19 cellular contexts compared by ENCODE assay signal in the genomic region with DNA sequence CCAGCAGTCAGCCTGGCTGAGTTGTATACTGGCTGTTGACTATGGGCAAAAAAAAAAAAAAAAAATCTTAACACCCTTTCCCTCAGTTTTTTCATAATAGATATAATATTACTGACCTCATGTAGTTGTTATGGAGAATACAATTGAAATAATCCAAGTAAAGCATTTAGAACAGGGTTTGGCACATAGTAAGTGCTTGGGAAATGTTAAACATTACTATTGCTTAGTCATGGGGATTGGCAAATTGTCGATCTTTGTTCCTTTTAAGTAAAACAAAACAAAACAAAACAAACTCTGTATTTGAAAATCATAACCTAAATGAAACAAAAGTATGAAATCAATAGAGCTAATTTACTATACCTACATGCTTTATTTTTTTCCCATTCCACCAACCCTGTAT.
A peak's percentile ranks its signal among the peaks of the same experiment; 100 is the strongest.
DNase-seq lines count a peak whose midpoint lies in the region; ATAC-seq and TF ChIP-seq lines count a peak whose summit lies in the region.
"Had no signal": no experiment of that assay in that cellular context is flagged by ENCODE, and none has a peak within 500 bp of the region (broad histone marks: within the 10 kb centered on the region; RNA-seq: fewer than 3 reads in every experiment).

No MANE protein-coding gene starts in this region.

- H3K9ac ChIP-seq in IMR-90 (ENCODE audit: low read depth, low read length) (no peak overlapping the region), SK-N-SH (no peak overlapping the region)

- POLR2A ChIA-PET in IMR-90 (lab: Charles Lee; ENCODE audit: unreplicated experiment), result no interaction called here
- POLR2A ChIA-PET in SK-N-SH (lab: Yijun Ruan, JAX), result no interaction called here

- TF ChIP-seq EP300 in SK-N-SH (IDR thresholded peaks at IDR 0.05; ENCODE audit: borderline replicate concordance in 1 of 2, low read depth in 1 of 2, low read length in 1 of 2), result no peak

- no peaks in the 10 kb centered on the region for H3K27me3 ChIP-seq in IMR-90 (ENCODE audit: control insufficient read depth, insufficient read depth, low read length)
- no peaks in the 10 kb centered on the region for H3K27me3 ChIP-seq in SK-N-SH (ENCODE audit: insufficient read depth)

- no peak overlapping the region for H2AK5ac ChIP-seq in IMR-90 (ENCODE audit: low read depth, low read length)

- H3K23ac ChIP-seq in IMR-90 (ENCODE audit: low read depth, low read length), result no peak overlapping the region

- H2BK15ac ChIP-seq in IMR-90 (ENCODE audit: low read depth, low read length), result no peak overlapping the region

- WGBS in IMR-90 (ENCODE audit: extremely low coverage in 2 of 2, insufficient read length in 1 of 2), 2 experiments, result no CpG with 5 or more reads among the region's 1 CpG
- 70% methylated on average over 1 of the region's 1 CpG for WGBS in SK-N-SH (ENCODE audit: low lambda C conversion rate)

- no peaks in the 10 kb centered on the region for H3K79me1 ChIP-seq in IMR-90 (ENCODE audit: low read depth in 1 of 2, low read length in 2 of 2)

- no peak overlapping the region for H2BK20ac ChIP-seq in IMR-90 (ENCODE audit: low read depth, low read length)

- H3K36me3 ChIP-seq in IMR-90 (ENCODE audit: control insufficient read depth, insufficient read depth, low read length), result no peaks in the 10 kb centered on the region
- no peaks in the 10 kb centered on the region for H3K36me3 ChIP-seq in SK-N-SH (replicated peaks in 1 of 2; ENCODE audit: control insufficient read depth in 1 of 2, insufficient read depth in 2 of 2, low read length in 1 of 2)

- no peaks in the 10 kb centered on the region for H3K4me1 ChIP-seq in IMR-90 (ENCODE audit: control insufficient read depth, insufficient read depth, low read length)
- H3K4me1 ChIP-seq in SK-N-SH (ENCODE audit: control insufficient read depth in 1 of 2, insufficient read depth in 2 of 2, low read depth in 1 of 2, low read length in 1 of 2), result no peaks in the 10 kb centered on the region

- no peak overlapping the region for H3K27ac ChIP-seq in IMR-90 (ENCODE audit: insufficient read depth, low read length)
- H3K27ac ChIP-seq in SK-N-SH (ENCODE audit: low read depth in 2 of 2, low read length in 1 of 2), result no peak overlapping the region
- H3K27ac ChIP-seq: C4-2B had no signal

- no peak overlapping the region for H2BK120ac ChIP-seq in IMR-90 (ENCODE audit: low read depth, low read length)

- CTCF ChIA-PET in IMR-90 (lab: Yijun Ruan, JAX) (no interaction called here), SK-N-SH (lab: Yijun Ruan, JAX) (interaction anchor here (1.1 kb wide), 1 partner anchor 20 kb away, joined by 3 read pairs; no protein-coding TSS in a partner anchor)

- H3K9me3 ChIP-seq in IMR-90 (ENCODE audit: control insufficient read depth, insufficient read depth, low read length) (no peaks in the 10 kb centered on the region), SK-N-SH (no peaks in the 10 kb centered on the region)

- H3K4ac ChIP-seq in IMR-90 (ENCODE audit: low read depth, low read length), result no peak overlapping the region

- intact Hi-C loops in IMR-90 (cut with micrococcal nuclease), result no loop called here

- BruUV-seq in IMR-90 (replicated peaks; lab: Mats Ljungman, UMichigan), result no TSS peak

- ATAC-seq in IMR-90 (ENCODE audit: low read depth) (no peak), HG03460 (IDR thresholded peaks at IDR 0.05; ENCODE audit: unreplicated experiment) (no peak)
- ATAC-seq: GM23338, HCT116 had no signal

- no peak overlapping the region for H4K91ac ChIP-seq in IMR-90 (ENCODE audit: insufficient read depth, low read depth, low read length)

- no peak overlapping the region for H3K56ac ChIP-seq in IMR-90 (ENCODE audit: extremely low read depth, insufficient read depth, low read length)

- peak; percentile 6 for DNase-seq in AG08395 (ENCODE audit: low spot score)
- DNase-seq in IMR-90, result peak; percentile 49
- DNase-seq in epithelial cell of esophagus (ENCODE audit: low read depth), result peak; percentile 46
- DNase-seq in foreskin fibroblast, result peak; percentile 10 to 38
- no peak for DNase-seq in NCI-H2107 (lab: John Stamatoyannopoulos, UW)
- no peak for DNase-seq in DMS79 (lab: John Stamatoyannopoulos, UW)
- DNase-seq in SK-N-SH, result no peak
- DNase-seq: DMS79 treated with DMSO at 0.1 percent for 48 hours, KG1, NCI-H1417, NCI-H1930, NCI-H345, NCI-H524 treated with DMSO at 0.1 percent for 48 hours, RPMI8226, SIG-M5 had no signal

- H2AFZ ChIP-seq in IMR-90 (replicated peaks; ENCODE audit: low read length, poor library complexity) (no peak overlapping the region), SK-N-SH (ENCODE audit: low read depth) (no peak overlapping the region)
- H2AFZ ChIP-seq: GM23338 had no signal

- TF ChIP-seq RAD21 in IMR-90 (IDR thresholded peaks at IDR 0.05; ENCODE audit: low read length) (no peak), SK-N-SH (IDR thresholded peaks at IDR 0.05; ENCODE audit: low read length) (no peak)

- in situ Hi-C loops in IMR-90 (cut with MboI; ENCODE audit: low sequenced_read_pairs), result no loop called here

- H3F3A ChIP-seq in SK-N-SH (replicated peaks; ENCODE audit: insufficient read depth), result no peaks in the 10 kb centered on the region

- H3K4me3 ChIP-seq in IMR-90 (ENCODE audit: insufficient read depth, low read depth, low read length) (no peak overlapping the region), epithelial cell of esophagus (ENCODE audit: low read length) (no peak overlapping the region), foreskin fibroblast (ENCODE audit: low read depth in 1 of 2, low read length in 2 of 2) (no peak overlapping the region), SK-N-SH (ENCODE audit: low read depth in 2 of 2, low read length in 1 of 2) (no peak overlapping the region)
- H3K4me3 ChIP-seq: GM23338 had no signal

- H3K18ac ChIP-seq in IMR-90 (ENCODE audit: low read depth, low read length), result no peak overlapping the region

- H2BK5ac ChIP-seq in IMR-90 (ENCODE audit: low read depth, low read length, poor library complexity, severe bottlenecking), result no peak overlapping the region

- no peak overlapping the region for H3K4me2 ChIP-seq in IMR-90 (ENCODE audit: low read depth, low read length)
- H3K4me2 ChIP-seq in SK-N-SH, result no peak overlapping the region
- H3K4me2 ChIP-seq: GM23338 had no signal

- no peak overlapping the region for H4K8ac ChIP-seq in IMR-90 (ENCODE audit: low read depth in 2 of 2, low read length in 2 of 2)

- no peak for TF ChIP-seq CTCF in IMR-90 (conservative IDR thresholded peaks at IDR 0.05; ENCODE audit: low read depth, low read length)
- TF ChIP-seq CTCF in epithelial cell of esophagus (IDR thresholded peaks at IDR 0.05; ENCODE audit: insufficient read depth, low read depth, low read length, missing control alignments), result no peak
- no peak for TF ChIP-seq CTCF in foreskin fibroblast (IDR thresholded peaks at IDR 0.05; ENCODE audit: low read depth, low read length)
- TF ChIP-seq CTCF in SK-N-SH (IDR thresholded peaks at IDR 0.05), result no peak

- no peak for TF ChIP-seq POLR2A in IMR-90 (IDR thresholded peaks at IDR 0.05; ENCODE audit: low read depth, low read length)

- H3K9me1 ChIP-seq in IMR-90 (ENCODE audit: insufficient read depth, low read length), result no peaks in the 10 kb centered on the region

- H3K9me2 ChIP-seq in SK-N-SH, result no peaks in the 10 kb centered on the region

- H4K5ac ChIP-seq in IMR-90 (ENCODE audit: low read depth, low read length), result no peak overlapping the region

- no peaks in the 10 kb centered on the region for H3K79me2 ChIP-seq in SK-N-SH (ENCODE audit: insufficient read depth)

- no peak overlapping the region for H2AK9ac ChIP-seq in IMR-90 (replicated peaks; ENCODE audit: low read depth, low read length, poor library complexity)

- H4K20me1 ChIP-seq in IMR-90 (ENCODE audit: insufficient read depth, low read length), result no peaks in the 10 kb centered on the region
- no peaks in the 10 kb centered on the region for H4K20me1 ChIP-seq in SK-N-SH (ENCODE audit: insufficient read depth)

- dilution Hi-C loops in IMR-90 (cut with HindIII; ENCODE audit: low sequenced_read_pairs, unreplicated experiment), result no loop called here

- no peak overlapping the region for H3K14ac ChIP-seq in IMR-90 (replicated peaks; ENCODE audit: low read depth, low read length)

TF ChIP-seq in IMR-90, 13 proteins besides CTCF, POLR2A, EP300 and RAD21:
- TF ChIP-seq MAFK (IDR thresholded peaks at IDR 0.05; ENCODE audit: low read depth, low read length) (no peak; the same call in 1 of the 2 replicates), NFE2L2 (IDR thresholded peaks at IDR 0.05; ENCODE audit: low read depth, low read length) (peak; percentile 16; the same call in 1 of the 2 replicates), FOS (IDR thresholded peaks at IDR 0.05; ENCODE audit: low read depth, low read length) (no peak)
TF ChIP-seq in IMR-90: peak in this region for 1.

TF ChIP-seq in SK-N-SH, 30 proteins besides CTCF, POLR2A, EP300 and RAD21 (continues in another document):
- TF ChIP-seq, protein P1, sequence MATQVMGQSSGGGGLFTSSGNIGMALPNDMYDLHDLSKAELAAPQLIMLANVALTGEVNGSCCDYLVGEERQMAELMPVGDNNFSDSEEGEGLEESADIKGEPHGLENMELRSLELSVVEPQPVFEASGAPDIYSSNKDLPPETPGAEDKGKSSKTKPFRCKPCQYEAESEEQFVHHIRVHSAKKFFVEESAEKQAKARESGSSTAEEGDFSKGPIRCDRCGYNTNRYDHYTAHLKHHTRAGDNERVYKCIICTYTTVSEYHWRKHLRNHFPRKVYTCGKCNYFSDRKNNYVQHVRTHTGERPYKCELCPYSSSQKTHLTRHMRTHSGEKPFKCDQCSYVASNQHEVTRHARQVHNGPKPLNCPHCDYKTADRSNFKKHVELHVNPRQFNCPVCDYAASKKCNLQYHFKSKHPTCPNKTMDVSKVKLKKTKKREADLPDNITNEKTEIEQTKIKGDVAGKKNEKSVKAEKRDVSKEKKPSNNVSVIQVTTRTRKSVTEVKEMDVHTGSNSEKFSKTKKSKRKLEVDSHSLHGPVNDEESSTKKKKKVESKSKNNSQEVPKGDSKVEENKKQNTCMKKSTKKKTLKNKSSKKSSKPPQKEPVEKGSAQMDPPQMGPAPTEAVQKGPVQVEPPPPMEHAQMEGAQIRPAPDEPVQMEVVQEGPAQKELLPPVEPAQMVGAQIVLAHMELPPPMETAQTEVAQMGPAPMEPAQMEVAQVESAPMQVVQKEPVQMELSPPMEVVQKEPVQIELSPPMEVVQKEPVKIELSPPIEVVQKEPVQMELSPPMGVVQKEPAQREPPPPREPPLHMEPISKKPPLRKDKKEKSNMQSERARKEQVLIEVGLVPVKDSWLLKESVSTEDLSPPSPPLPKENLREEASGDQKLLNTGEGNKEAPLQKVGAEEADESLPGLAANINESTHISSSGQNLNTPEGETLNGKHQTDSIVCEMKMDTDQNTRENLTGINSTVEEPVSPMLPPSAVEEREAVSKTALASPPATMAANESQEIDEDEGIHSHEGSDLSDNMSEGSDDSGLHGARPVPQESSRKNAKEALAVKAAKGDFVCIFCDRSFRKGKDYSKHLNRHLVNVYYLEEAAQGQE (IDR thresholded peaks at IDR 0.05; ENCODE audit: low read depth, low read length), result no peak
- no peak for TF ChIP-seq POLR2AphosphoS5 (IDR thresholded peaks at IDR 0.05; ENCODE audit: low read depth, low read length)

Comparison
In these comparisons a context has a peak if more than half of its experiments do, and no peak if none do; other contexts are left out.
1. DNase-seq: peak in AG08395 (single experiment), IMR-90 (single experiment), epithelial cell of esophagus (single experiment) and foreskin fibroblast (2 of 2); none in NCI-H2107 (single experiment), DMS79 (single experiment) and SK-N-SH (single experiment).